Comparison of ENCODE assay signal across 32 cellular contexts in the genomic region with DNA sequence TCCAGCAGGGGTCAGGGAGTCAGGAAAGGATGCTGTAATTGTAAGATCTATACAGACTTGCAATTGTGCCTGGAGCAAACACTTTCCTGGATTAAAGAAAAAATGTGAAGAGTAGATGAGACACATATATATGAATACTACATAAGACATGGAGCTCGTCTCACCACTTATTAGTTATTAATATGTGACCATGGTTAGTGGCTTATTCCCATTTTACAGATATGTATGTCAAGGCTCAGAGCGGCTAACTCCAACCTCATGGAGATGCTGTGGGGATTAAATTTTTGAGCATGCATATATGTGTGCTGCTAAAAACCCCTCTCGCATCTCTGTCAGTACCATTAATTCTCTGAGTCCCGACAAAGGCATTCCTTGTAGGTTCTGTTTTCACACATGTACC.
"Had no signal": no experiment of that assay in that cellular context is flagged by ENCODE, and none has a peak within 500 bp of the region (broad histone marks: within the 10 kb centered on the region; RNA-seq: fewer than 3 reads in every experiment).

No MANE protein-coding gene starts in this region.

- H3K9me3 Mint-ChIP-seq: activated CD4-positive, alpha-beta memory T cell treated with anti-CD3 and anti-CD28 coated beads, Interleukin-2, amount 10 ng/mL, durations not matched to agents 7 days and 5 days; activated CD4-positive, alpha-beta T cell treated with anti-CD3 and anti-CD28 coated beads, Interleukin-2, amount 10 ng/mL, durations not matched to agents 7 days and 5 days; activated naive CD8-positive, alpha-beta T cell treated with anti-CD3 and anti-CD28 coated beads for 36 hours; activated naive CD8-positive, alpha-beta T cell treated with anti-CD3 and anti-CD28 coated beads, Interleukin-2, amount 50 U/mL, for 24 hours; activated T-cell treated with anti-CD3 and anti-CD28 coated beads, Interleukin-2, amount 50 U/mL, for 24 hours had no signal

- H3K36me3 ChIP-seq: adrenal gland, esophagus squamous epithelium had no signal

- DNase-seq: activated CD4-positive, alpha-beta memory T cell treated with anti-CD3 and anti-CD28 coated beads, Interleukin-2, amount 10 ng/mL, durations not matched to agents 7 days and 5 days; activated CD4-positive, alpha-beta T cell treated with anti-CD3 and anti-CD28 coated beads for 1 hour; activated CD4-positive, alpha-beta T cell treated with anti-CD3 and anti-CD28 coated beads for 4 hours; activated CD4-positive, alpha-beta T cell treated with anti-CD3 and anti-CD28 coated beads, Interleukin-2, amount 10 ng/mL, durations not matched to agents 7 days and 5 days; activated CD4-positive, alpha-beta T cell treated with anti-CD3 and anti-CD28 coated beads, Interleukin-2, amount 50 U/mL, for 4 hours; activated CD8-positive, alpha-beta memory T cell treated with anti-CD3 and anti-CD28 coated beads, Interleukin-2, amount 50 U/mL, for 48 hours; activated gamma-delta T cell; activated naive CD4-positive, alpha-beta T cell treated with anti-CD3 and anti-CD28 coated beads, Interleukin-2, amount 50 U/mL, for 16 hours; activated naive CD4-positive, alpha-beta T cell treated with Interleukin-2 at 50 U/mL for 16 hours; activated naive CD8-positive, alpha-beta T cell treated with anti-CD3 and anti-CD28 coated beads for 36 hours; activated naive CD8-positive, alpha-beta T cell treated with anti-CD3 and anti-CD28 coated beads, Interleukin-2, amount 50 U/mL, for 24 hours; activated T-cell treated with anti-CD3 and anti-CD28 coated beads for 4 hours; activated T-cell treated with anti-CD3 and anti-CD28 coated beads, Interleukin-2, amount 50 U/mL, for 24 hours; activated T-cell treated with anti-CD3 and anti-CD28 coated beads, Interleukin-2, amount 50 U/mL, for 72 hours; adrenal gland; amygdala; aorta; body of pancreas; caudate nucleus; cortex of kidney; effector CD8-positive, alpha-beta T cell; esophagus squamous epithelium; head of caudate nucleus; hippocampal formation; T-helper 2 cell had no signal

- FAIRE-seq: colon, endometrium, endothelial cell of umbilical vein, frontal cortex had no signal

- H3K27ac Mint-ChIP-seq: activated CD4-positive, alpha-beta memory T cell treated with anti-CD3 and anti-CD28 coated beads, Interleukin-2, amount 10 ng/mL, durations not matched to agents 7 days and 5 days; activated CD4-positive, alpha-beta T cell treated with anti-CD3 and anti-CD28 coated beads, Interleukin-2, amount 10 ng/mL, durations not matched to agents 7 days and 5 days; activated T-cell treated with anti-CD3 and anti-CD28 coated beads, Interleukin-2, amount 50 U/mL, for 24 hours; activated T-cell treated with anti-CD3 and anti-CD28 coated beads, Interleukin-2, amount 50 U/mL, for 72 hours; WTC11 had no signal

- H3K27ac ChIP-seq: adrenal gland, epithelial cell of prostate, esophagus squamous epithelium, VCaP had no signal

- H3K27me3 ChIP-seq: adrenal gland, body of pancreas had no signal

- H3K4me3 ChIP-seq: adrenal gland, body of pancreas, esophagus squamous epithelium had no signal

- H3K9me3 ChIP-seq: adrenal gland, body of pancreas, esophagus squamous epithelium had no signal

- H3K36me3 Mint-ChIP-seq: activated naive CD8-positive, alpha-beta T cell treated with anti-CD3 and anti-CD28 coated beads for 36 hours; WTC11 had no signal

- H3K27me3 Mint-ChIP-seq: activated CD4-positive, alpha-beta T cell treated with anti-CD3 and anti-CD28 coated beads, Interleukin-2, amount 10 ng/mL, durations not matched to agents 7 days and 5 days; activated T-cell treated with anti-CD3 and anti-CD28 coated beads, Interleukin-2, amount 50 U/mL, for 24 hours had no signal

- H3K4me3 Mint-ChIP-seq: activated CD4-positive, alpha-beta memory T cell treated with anti-CD3 and anti-CD28 coated beads, Interleukin-2, amount 10 ng/mL, durations not matched to agents 7 days and 5 days; activated CD4-positive, alpha-beta T cell treated with anti-CD3 and anti-CD28 coated beads, Interleukin-2, amount 10 ng/mL, durations not matched to agents 7 days and 5 days; activated naive CD8-positive, alpha-beta T cell treated with anti-CD3 and anti-CD28 coated beads for 36 hours; activated T-cell treated with anti-CD3 and anti-CD28 coated beads, Interleukin-2, amount 50 U/mL, for 24 hours; WTC11 had no signal
